In genomic region chr3:51581529-51581928, GRCh38 we compare ENCODE assay signal across 11 cellular contexts. TPM values are rescaled to one million over a fixed set of nuclear protein-coding genes. Genes with fewer than 3 reads are reported as not detected.
DNase-seq lines count a peak whose midpoint lies in the region; ATAC-seq and TF ChIP-seq lines count a peak whose summit lies in the region.
"Had no signal": no experiment of that assay in that cellular context is flagged by ENCODE, and none has a peak within 500 bp of the region (broad histone marks: within the 10 kb centered on the region; RNA-seq: fewer than 3 reads in every experiment).

No MANE protein-coding gene starts in this region.

- peak; percentile 42 for DNase-seq in ELF-1 (ENCODE audit: low read depth, low spot score)
- peak; percentile 1 for DNase-seq in NCI-H2227 treated with DMSO at 0.1 percent for 48 hours (lab: John Stamatoyannopoulos, UW)
- DNase-seq in right lobe of liver: no peak
- DNase-seq in NCI-H1930 (lab: John Stamatoyannopoulos, UW): no peak
- no peak for DNase-seq in Peyer's patch
- DNase-seq in NCI-H1436 (lab: John Stamatoyannopoulos, UW): no peak
- DNase-seq: DMS79, heart left ventricle, RPMI8226 had no signal

- H3K9me3 ChIP-seq in right lobe of liver: no peaks in the 10 kb centered on the region
- H3K9me3 ChIP-seq in Peyer's patch: no peaks in the 10 kb centered on the region
- H3K9me3 ChIP-seq: heart left ventricle had no signal

- peaks cover 9 to 17% (median 11%) of the 10 kb centered on the region in 5 experiments for H3K9me3 Mint-ChIP-seq in brain

- H3K27ac Mint-ChIP-seq in brain: peak overlapping the region in 4 of 5 experiments; percentile 13 to 87 (median 18)

- H3K4me3 ChIP-seq in right lobe of liver (no peak overlapping the region), Peyer's patch (no peak overlapping the region)
- H3K4me3 ChIP-seq: heart left ventricle had no signal

- ATAC-seq in right lobe of liver: peak in 3 of 4 donors; percentile 30 to 50 (median 45)
- ATAC-seq: heart left ventricle had no signal

- no peak for TF ChIP-seq CTCF in brain (conservative IDR thresholded peaks at IDR 0.05)
- no peak for TF ChIP-seq CTCF in right lobe of liver (IDR thresholded peaks at IDR 0.05)
- no peak for TF ChIP-seq CTCF in Peyer's patch (IDR thresholded peaks at IDR 0.05)

- WGBS in right lobe of liver (ENCODE audit: insufficient coverage, low coverage, low lambda C conversion rate, missing lambda C conversion rate): 97% methylated on average over 4 of the region's 4 CpGs

- no peaks in the 10 kb centered on the region for H3K36me3 ChIP-seq in right lobe of liver
- peaks cover 0 to 6% (median 0%) of the 10 kb centered on the region in 3 donors for H3K36me3 ChIP-seq in Peyer's patch

- intact Hi-C loops in right lobe of liver (cut with DNase I): no loop called here

- H3K4me3 Mint-ChIP-seq in brain: no peak overlapping the region

- H3K4me1 ChIP-seq in right lobe of liver (no peaks in the 10 kb centered on the region), Peyer's patch (no peaks in the 10 kb centered on the region)

- no peaks in the 10 kb centered on the region for H3K27me3 Mint-ChIP-seq in brain

- H3K27me3 ChIP-seq in right lobe of liver (no peaks in the 10 kb centered on the region), Peyer's patch (no peaks in the 10 kb centered on the region)
- H3K27me3 ChIP-seq: heart left ventricle had no signal

- no peak for TF ChIP-seq POLR2A in right lobe of liver (IDR thresholded peaks at IDR 0.05)
- no peak for TF ChIP-seq POLR2A in Peyer's patch (IDR thresholded peaks at IDR 0.05)

- peaks cover 44% of the 10 kb centered on the region for H3K36me3 Mint-ChIP-seq in brain

- H3K4me1 Mint-ChIP-seq in brain: peaks cover 40% of the 10 kb centered on the region

- H3K27ac ChIP-seq in right lobe of liver: no peak overlapping the region
- no peak overlapping the region for H3K27ac ChIP-seq in Peyer's patch
- H3K27ac ChIP-seq: heart left ventricle, HL-60 had no signal

RNA-seq across cellular contexts. Expression of gene RAD54L2, which starts 43.0 kb away (rescaled TPM):
- 5.4 TPM for polyA plus RNA-seq in brain (ENCODE audit: insufficient read depth, low read depth, low replicate concordance)
- total RNA-seq in right lobe of liver: 10 to 100 TPM in 5 of 6 experiments, 1 to 10 TPM in 1; 8.0 to 21.1 (median 13.7) TPM
- total RNA-seq in Peyer's patch: 10 to 100 TPM; 22.1 to 57.8 (median 26.5) TPM

Comparison
In these comparisons a context has a peak if more than half of its experiments do, and no peak if none do; other contexts are left out.
1. DNase-seq: peak in ELF-1 (single experiment) and NCI-H2227 treated with DMSO at 0.1 percent for 48 hours (single experiment); none in right lobe of liver (0 of 3), NCI-H1930 (0 of 2), Peyer's patch (0 of 3) and NCI-H1436 (single experiment).